ENCODE assay signal across 15 cellular contexts in genomic region chr10:49784631-49785030, GRCh38. TPM values are rescaled to one million over a fixed set of nuclear protein-coding genes. Genes with fewer than 3 reads are reported as not detected.
DNase-seq lines count a peak whose midpoint lies in the region; ATAC-seq and TF ChIP-seq lines count a peak whose summit lies in the region.
"Had no signal": no experiment of that assay in that cellular context is flagged by ENCODE, and none has a peak within 500 bp of the region (broad histone marks: within the 10 kb centered on the region; RNA-seq: fewer than 3 reads in every experiment).

No MANE protein-coding gene starts in this region.

- H3K27ac ChIP-seq in substantia nigra (ENCODE audit: low read depth, low read length, poor library complexity, severe bottlenecking): no peak overlapping the region
- H3K27ac ChIP-seq: BLaER1 treated with 17β-estradiol and CSF1 and Interleukin-3, amounts not matched to agents 10 nM and 100 nM had no signal

- no peak for TF ChIP-seq CTCF in glutamatergic neuron (IDR thresholded peaks at IDR 0.05; ENCODE audit: partially characterized antibody, unreplicated experiment)

- peak overlapping the region; percentile 37 for H3K4me3 Mint-ChIP-seq in glutamatergic neuron (ENCODE audit: unreplicated experiment)
- H3K4me3 Mint-ChIP-seq: CD8-positive, alpha-beta T cell had no signal

- intact Hi-C loops in left cardiac atrium (cut with DNase I) (loop anchor here in 1 of 2 donors (10.0 kb wide), 1 partner anchor 190 kb away; no protein-coding TSS in a partner anchor), Right ventricle myocardium inferior (cut with DNase I) (no loop called here)

- no peaks in the 10 kb centered on the region for H3K36me3 Mint-ChIP-seq in glutamatergic neuron (ENCODE audit: unreplicated experiment)
- H3K36me3 Mint-ChIP-seq: CD8-positive, alpha-beta T cell had no signal

- DNase-seq in left cardiac atrium (no peak), Right ventricle myocardium inferior (ENCODE audit: missing footprints) (no peak), NCI-H146 (lab: John Stamatoyannopoulos, UW) (peak; percentile 67), glutamatergic neuron (peak; percentile 34), retina (peak; percentile 50), NOMO-1 treated with DMSO at 0.1 percent for 48 hours (lab: John Stamatoyannopoulos, UW; ENCODE audit: unreplicated experiment) (no peak), OCI-M1 (lab: John Stamatoyannopoulos, UW) (no peak), substantia nigra (lab: John Stamatoyannopoulos, UW) (no peak)
- DNase-seq: 8988T; Calu3; CD8-positive, alpha-beta T cell; DMS79 treated with DMSO at 0.1 percent for 48 hours; GF-D8; GOT3 had no signal

- H3K27me3 Mint-ChIP-seq in glutamatergic neuron (ENCODE audit: unreplicated experiment): peaks cover 9% of the 10 kb centered on the region

- peak overlapping the region; percentile 48 for H3K27ac Mint-ChIP-seq in glutamatergic neuron (ENCODE audit: unreplicated experiment)
- H3K27ac Mint-ChIP-seq: CD8-positive, alpha-beta T cell had no signal

- H3K4me1 Mint-ChIP-seq in glutamatergic neuron (ENCODE audit: low read depth, unreplicated experiment): peaks cover 27% of the 10 kb centered on the region

- ATAC-seq in left cardiac atrium (peak; percentile 12 to 19), Right ventricle myocardium inferior (no peak)
- ATAC-seq: CD8-positive, alpha-beta T cell had no signal

- no peaks in the 10 kb centered on the region for H3K9me3 Mint-ChIP-seq in glutamatergic neuron (ENCODE audit: unreplicated experiment)
- H3K9me3 Mint-ChIP-seq: CD8-positive, alpha-beta T cell had no signal

RNA-seq across cellular contexts. Expression of gene OGDHL, which starts 22.5 kb away (rescaled TPM):
- 1 to 10 TPM; 3.4 to 4.2 TPM for total RNA-seq in left cardiac atrium
- 1.9 TPM for total RNA-seq in Right ventricle myocardium inferior
- 2.5 TPM for total RNA-seq in glutamatergic neuron (ENCODE audit: unreplicated experiment)

Comparison
In these comparisons a context has a peak if more than half of its experiments do, and no peak if none do; other contexts are left out.
1. DNase-seq: peak in NCI-H146 (single experiment), glutamatergic neuron (single experiment) and retina (single experiment); none in left cardiac atrium (single experiment), Right ventricle myocardium inferior (single experiment), NOMO-1 treated with DMSO at 0.1 percent for 48 hours (single experiment), OCI-M1 (single experiment) and substantia nigra (0 of 49).